2 cellular contexts compared by ENCODE assay signal in the genomic region with DNA sequence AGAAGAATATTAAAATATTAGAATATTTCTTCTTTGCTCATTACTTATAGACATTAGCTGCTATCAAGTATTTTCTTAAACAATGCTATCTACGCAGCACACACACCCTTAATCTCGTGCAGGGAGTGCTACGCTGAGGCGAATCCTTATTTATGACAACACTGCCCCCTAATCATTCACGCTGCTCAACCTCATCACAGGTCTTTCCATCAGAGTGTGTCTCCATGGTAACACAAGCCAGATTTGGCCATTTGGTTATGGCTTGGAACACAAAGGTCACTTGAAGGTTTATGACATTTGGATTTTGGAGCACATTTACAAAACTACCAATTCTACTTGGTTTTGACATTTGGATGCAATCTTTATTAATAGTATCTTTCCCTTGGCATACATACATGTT.
TF ChIP-seq lines count a peak whose summit lies in the region.

No MANE protein-coding gene starts in this region.

TF ChIP-seq in SK-N-SH, 30 proteins besides CTCF, POLR2A, EP300 and RAD21 (continued from another document):
- TF ChIP-seq MAX (IDR thresholded peaks at IDR 0.05; ENCODE audit: low read depth) (no peak), TAF1 (IDR thresholded peaks at IDR 0.05; ENCODE audit: borderline replicate concordance, low read depth, low read length) (no peak)

TF ChIP-seq in SK-N-SH treated with all-trans-retinoic acid at 6 μM for 48 hours, 23 proteins besides CTCF, POLR2A, EP300 and RAD21 (continued from another document):
- TF ChIP-seq TSHZ2 (CRISPR knock-in tag; IDR thresholded peaks at IDR 0.05) (no peak), POU6F1 (CRISPR knock-in tag; IDR thresholded peaks at IDR 0.05; ENCODE audit: borderline replicate concordance, low read depth) (no peak)
